ENCODE assay signal across 8 cellular contexts in genomic region chr17:82098939-82099765, GRCh38. TPM values are rescaled to one million over a fixed set of nuclear protein-coding genes. Genes with fewer than 3 reads are reported as not detected.
DNase-seq lines count a peak whose midpoint lies in the region; ATAC-seq and TF ChIP-seq lines count a peak whose summit lies in the region.

No MANE protein-coding gene starts in this region.

- H3K27ac Mint-ChIP-seq in GM23338, result peak overlapping the region; percentile 95
- peak overlapping the region in 2 of 5 experiments; percentile 72 to 89 for H3K27ac Mint-ChIP-seq in brain

- H3K4me3 ChIP-seq in GM23338 (peak overlapping the region; percentile 73), right lobe of liver (peak overlapping the region; percentile 43 to 98 (median 57)), transverse colon (peak overlapping the region; percentile 52 to 93 (median 91))

- H3K27me3 Mint-ChIP-seq in GM23338 (ENCODE audit: insufficient read depth, low read depth, poor library complexity), result peaks cover 24% of the 10 kb centered on the region
- no peaks in the 10 kb centered on the region for H3K27me3 Mint-ChIP-seq in brain

- peaks cover 21% of the 10 kb centered on the region; the same call in 2 of the 3 replicates for H3K36me3 Mint-ChIP-seq in GM23338 (ENCODE audit: low read depth)
- no peaks in the 10 kb centered on the region for H3K36me3 Mint-ChIP-seq in brain

- H3K9me2 ChIP-seq in GM23338 (ENCODE audit: insufficient read depth), result no peaks in the 10 kb centered on the region

- H2AFZ ChIP-seq in GM23338, result no peak overlapping the region

- H3K4me3 Mint-ChIP-seq in GM23338 (peak overlapping the region; percentile 76), brain (peak overlapping the region; percentile 69 to 77 (median 75))

- ATAC-seq in GM18498 (IDR thresholded peaks at IDR 0.05; ENCODE audit: unreplicated experiment) (peak; percentile 14), GM23338 (peak; percentile 7), right lobe of liver (no peak), GM18870 (IDR thresholded peaks at IDR 0.05; ENCODE audit: unreplicated experiment) (no peak)

- DNase-seq in GM23338 (ENCODE audit: low spot score) (peak; percentile 48), NCI-H146 (lab: John Stamatoyannopoulos, UW) (peak; percentile 73), right lobe of liver (peak in 1 of 3 donors; percentile 49), transverse colon (peak; percentile 44), GM03348 (ENCODE audit: low spot score) (no peak)

- 0 out of 2 replicates have a peak, but pooled peaks cover 20% of the 10 kb centered on the region for H3F3A ChIP-seq in GM23338 (replicated peaks; ENCODE audit: low read depth)

- WGBS in right lobe of liver (ENCODE audit: insufficient coverage, low coverage, low lambda C conversion rate, missing lambda C conversion rate), result no CpG with 5 or more reads among the region's 81 CpGs
- WGBS in transverse colon (ENCODE audit: low coverage in 1 of 2), 2 donors, result 19% methylated on average over 50 of the region's 81 CpGs; no CpG with 5 or more reads in 1 of the 2 donors

- H3K36me3 ChIP-seq in GM23338 (ENCODE audit: insufficient read depth) (0 out of 2 replicates have a peak, but pooled peaks cover 5% of the 10 kb centered on the region), right lobe of liver (peaks cover 0 to 23% (median 4%) of the 10 kb centered on the region in 4 donors), transverse colon (peaks cover 0 to 6% (median 0%) of the 10 kb centered on the region in 4 donors)

- H3K4me2 ChIP-seq in GM23338, result peak overlapping the region; percentile 88

- H3K27me3 ChIP-seq in GM23338 (ENCODE audit: insufficient read depth) (no peaks in the 10 kb centered on the region), right lobe of liver (no peaks in the 10 kb centered on the region), transverse colon (no peaks in the 10 kb centered on the region)

- peak overlapping the region; percentile 81; the same call in 1 of the 2 replicates for H3K27ac ChIP-seq in GM23338 (ENCODE audit: low read depth)
- peak overlapping the region; percentile 92 to 99 (median 94) for H3K27ac ChIP-seq in right lobe of liver
- peak overlapping the region; percentile 96 to 99 (median 97) for H3K27ac ChIP-seq in transverse colon

- H4K20me1 ChIP-seq in GM23338 (replicated peaks; ENCODE audit: insufficient read depth), result peaks cover 25% of the 10 kb centered on the region

- H3K4me1 Mint-ChIP-seq in GM23338 (peaks cover 27% of the 10 kb centered on the region), brain (peaks cover 23% of the 10 kb centered on the region)

- in situ Hi-C loops in transverse colon (cut with MboI; ENCODE audit: low pct_ligation_motif_present in 1 of 4, low pct_unique_long_range_greater_than_20kb in 1 of 4, low sequenced_read_pairs in 3 of 4), result no loop called here

- H3K9me3 Mint-ChIP-seq in GM23338 (no peaks in the 10 kb centered on the region), brain (no peaks in the 10 kb centered on the region)

- H3K9me3 ChIP-seq in right lobe of liver, result no peaks in the 10 kb centered on the region
- no peaks in the 10 kb centered on the region for H3K9me3 ChIP-seq in transverse colon

- TF ChIP-seq EP300 in transverse colon (IDR thresholded peaks at IDR 0.05; ENCODE audit: low read depth), result no peak

- intact Hi-C loops in right lobe of liver (cut with DNase I) (loop anchor here in 1 of 2 donors (10.0 kb wide), 1 partner anchor 64 kb away; the partner anchor contains the start of genes DCXR and RAC3), transverse colon (cut with DNase I; ENCODE audit: low total_unique reads) (no loop called here)

- H3K4me1 ChIP-seq in GM23338 (ENCODE audit: insufficient read depth) (peaks cover 40% of the 10 kb centered on the region), right lobe of liver (peaks cover 0 to 74% (median 28%) of the 10 kb centered on the region in 4 donors), transverse colon (peaks cover 23 to 49% (median 42%) of the 10 kb centered on the region in 4 donors)

- peaks cover 47% of the 10 kb centered on the region for H3K79me2 ChIP-seq in GM23338 (replicated peaks; ENCODE audit: insufficient read depth)

- TF ChIP-seq POLR2A in right lobe of liver (IDR thresholded peaks at IDR 0.05) (no peak), transverse colon (IDR thresholded peaks at IDR 0.05) (no peak)

- TF ChIP-seq CTCF in GM23338 (conservative IDR thresholded peaks at IDR 0.05; ENCODE audit: low read depth in 2 of 2), result no peak
- TF ChIP-seq CTCF in brain (conservative IDR thresholded peaks at IDR 0.05), result no peak
- TF ChIP-seq CTCF in right lobe of liver (IDR thresholded peaks at IDR 0.05), result no peak
- TF ChIP-seq CTCF in transverse colon (IDR thresholded peaks at IDR 0.05), result no peak

TF ChIP-seq in GM23338, 12 proteins besides CTCF, POLR2A, EP300 and RAD21 (continues in another document):
- peak; percentile 47 for TF ChIP-seq POLR2AphosphoS5 (IDR thresholded peaks at IDR 0.05; ENCODE audit: low read depth)

RNA-seq across cellular contexts. Expression of gene FASN, which starts 1.1 kb away (rescaled TPM):
- total RNA-seq in GM23338 (2014; rRNA removed; shearing (Covaris generic)), result 692 and 849 TPM in 2 replicates
- polyA plus RNA-seq in GM23338 (2016; fragmentation: Nextera tagmentation; extraction: Ambion mirVana), result 110 and 120 TPM in 2 replicates
- polyA plus RNA-seq in brain (ENCODE audit: insufficient read depth, low read depth, low replicate concordance), result 170 TPM
- total RNA-seq in right lobe of liver, result 100 to 1,000 TPM in 4 of 6 experiments, 10 to 100 TPM in 2; 76.5 to 290 (median 217) TPM
- 100 to 1,000 TPM in 2 of 4 donors, 10 to 100 TPM in 2; 25.1 to 185 (median 99.4) TPM for total RNA-seq in transverse colon

RNA-seq across cellular contexts. Expression of gene DUS1L, which starts 33.5 kb away (rescaled TPM):
- 110 and 122 TPM in 2 replicates for total RNA-seq in GM23338 (2014; rRNA removed; shearing (Covaris generic))
- 66.0 and 105 TPM in 2 replicates for polyA plus RNA-seq in GM23338 (2016; fragmentation: Nextera tagmentation; extraction: Ambion mirVana)
- 110 TPM for polyA plus RNA-seq in brain (ENCODE audit: insufficient read depth, low read depth, low replicate concordance)
- total RNA-seq in right lobe of liver, result 100 to 1,000 TPM in 2 of 6 experiments, 10 to 100 TPM in 4; 61.8 to 115 (median 89.9) TPM
- 100 to 1,000 TPM in 3 of 4 donors, 10 to 100 TPM in 1; 98.6 to 306 (median 132) TPM for total RNA-seq in transverse colon

RNA-seq across cellular contexts. Expression of gene GPS1, which starts 47.5 kb away (rescaled TPM):
- total RNA-seq in GM23338 (2014; rRNA removed; shearing (Covaris generic)), result 228 and 242 TPM in 2 replicates
- polyA plus RNA-seq in GM23338 (2016; fragmentation: Nextera tagmentation; extraction: Ambion mirVana) (136 and 148 TPM in 2 replicates), brain (ENCODE audit: insufficient read depth, low read depth, low replicate concordance) (231 TPM)
- total RNA-seq in right lobe of liver (10 to 100 TPM; 46.5 to 93.5 (median 62.1) TPM), transverse colon (100 to 1,000 TPM in 2 of 4 donors, 10 to 100 TPM in 2; 42.0 to 160 (median 85.5) TPM)

RNA-seq across cellular contexts. Expression of gene RFNG, which starts 47.5 kb away (rescaled TPM):
- total RNA-seq in GM23338 (2014; rRNA removed; shearing (Covaris generic)), result 36.9 and 44.7 TPM in 2 replicates
- polyA plus RNA-seq in GM23338 (2016; fragmentation: Nextera tagmentation; extraction: Ambion mirVana), result 18.0 and 18.9 TPM in 2 replicates
- polyA plus RNA-seq in brain (ENCODE audit: insufficient read depth, low read depth, low replicate concordance), result 45.0 TPM
- total RNA-seq in right lobe of liver, result 10 to 100 TPM; 29.9 to 53.3 (median 43.7) TPM
- 10 to 100 TPM; 33.2 to 92.0 (median 48.8) TPM for total RNA-seq in transverse colon

Comparison
In these comparisons a context has a peak if more than half of its experiments do, and no peak if none do; other contexts are left out.
1. ATAC-seq: peak in GM18498 (single experiment) and GM23338 (single experiment); none in right lobe of liver (0 of 4) and GM18870 (single experiment).
2. Peak in every context shown above with its lines, with median percentiles within 50 percentile points of each other: H3K27ac ChIP-seq and H3K4me3 ChIP-seq.